ENCODE assay signal across 1 cellular context in the genomic region with DNA sequence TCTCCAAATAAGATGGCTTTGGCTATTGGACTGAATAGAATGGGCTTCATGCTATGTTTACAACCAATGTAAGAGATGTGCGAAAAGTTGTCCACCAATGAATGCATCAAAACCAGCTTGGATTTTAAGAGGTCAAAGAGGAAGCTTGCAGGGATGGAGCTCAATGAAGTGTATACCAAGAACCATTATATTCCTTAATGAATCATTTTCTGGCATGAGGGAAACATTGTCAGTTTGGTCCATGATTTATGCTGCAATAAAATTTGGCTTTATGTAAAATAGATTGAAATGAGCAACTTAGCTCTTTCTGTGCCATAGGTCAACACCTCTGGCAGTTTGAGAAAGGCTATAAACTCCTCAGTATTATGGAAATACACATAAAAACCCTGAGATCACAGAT.
TF ChIP-seq lines count a peak whose summit lies in the region.

No MANE protein-coding gene starts in this region.

TF ChIP-seq in IMR-90, 13 proteins besides CTCF, POLR2A, EP300 and RAD21 (continued from another document):
- TF ChIP-seq, protein P1, sequence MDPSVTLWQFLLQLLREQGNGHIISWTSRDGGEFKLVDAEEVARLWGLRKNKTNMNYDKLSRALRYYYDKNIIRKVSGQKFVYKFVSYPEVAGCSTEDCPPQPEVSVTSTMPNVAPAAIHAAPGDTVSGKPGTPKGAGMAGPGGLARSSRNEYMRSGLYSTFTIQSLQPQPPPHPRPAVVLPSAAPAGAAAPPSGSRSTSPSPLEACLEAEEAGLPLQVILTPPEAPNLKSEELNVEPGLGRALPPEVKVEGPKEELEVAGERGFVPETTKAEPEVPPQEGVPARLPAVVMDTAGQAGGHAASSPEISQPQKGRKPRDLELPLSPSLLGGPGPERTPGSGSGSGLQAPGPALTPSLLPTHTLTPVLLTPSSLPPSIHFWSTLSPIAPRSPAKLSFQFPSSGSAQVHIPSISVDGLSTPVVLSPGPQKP (IDR thresholded peaks at IDR 0.05; ENCODE audit: borderline replicate concordance, low read depth, low read length), result no peak
- no peak for TF ChIP-seq BHLHE40 (IDR thresholded peaks at IDR 0.05; ENCODE audit: low read depth, low read length)
